19 cellular contexts compared by ENCODE assay signal in genomic region chr2:70380621-70381020, GRCh38.
DNase-seq lines count a peak whose midpoint lies in the region; ATAC-seq and TF ChIP-seq lines count a peak whose summit lies in the region.
"Had no signal": no experiment of that assay in that cellular context is flagged by ENCODE, and none has a peak within 500 bp of the region (broad histone marks: within the 10 kb centered on the region; RNA-seq: fewer than 3 reads in every experiment).

No MANE protein-coding gene starts in this region.

- RAD21 ChIA-PET in HCT116 (lab: Charles Lee; ENCODE audit: low non-redundant PET in 1 of 2, low total read pairs in 2 of 2, uncharacterized antibody in 2 of 2, unreplicated experiment in 2 of 2), result no interaction called here

- H4K20me1 ChIP-seq in GM23248 (ENCODE audit: insufficient read depth), result no peaks in the 10 kb centered on the region
- no peaks in the 10 kb centered on the region for H4K20me1 ChIP-seq in HCT116 (ENCODE audit: insufficient read depth)
- H4K20me1 ChIP-seq in PC-9 (ENCODE audit: insufficient read depth), result no peaks in the 10 kb centered on the region

- H2AFZ ChIP-seq in GM23248, result peak overlapping the region; percentile 37
- peak overlapping the region; percentile 79 for H2AFZ ChIP-seq in HCT116 (ENCODE audit: low read depth, low read length, poor library complexity, severe bottlenecking)
- H2AFZ ChIP-seq in PC-9, result no peak overlapping the region

- no peaks in the 10 kb centered on the region for H3K9me3 ChIP-seq in GM23248 (ENCODE audit: low read depth)
- H3K9me3 ChIP-seq in HCT116 (ENCODE audit: control insufficient read depth in 1 of 2, insufficient read depth in 1 of 2, low read depth in 1 of 2, low read length in 2 of 2), result no peaks in the 10 kb centered on the region
- no peaks in the 10 kb centered on the region for H3K9me3 ChIP-seq in PC-9 (ENCODE audit: insufficient read depth, low read depth)
- no peaks in the 10 kb centered on the region for H3K9me3 ChIP-seq in right atrium auricular region
- no peaks in the 10 kb centered on the region for H3K9me3 ChIP-seq in mucosa of descending colon
- H3K9me3 ChIP-seq: BE2C had no signal

- H3K9me2 ChIP-seq in GM23248 (ENCODE audit: insufficient read depth), result no peaks in the 10 kb centered on the region
- no peaks in the 10 kb centered on the region for H3K9me2 ChIP-seq in HCT116 (ENCODE audit: insufficient read depth)
- no peaks in the 10 kb centered on the region for H3K9me2 ChIP-seq in PC-9 (ENCODE audit: insufficient read depth)

- BruUV-seq in HCT116 (replicated peaks; lab: Mats Ljungman, UMichigan) (no TSS peak), PC-9 (replicated peaks; lab: Mats Ljungman, UMichigan) (no TSS peak)

- H3K79me2 ChIP-seq in GM23248 (ENCODE audit: insufficient read depth) (no peaks in the 10 kb centered on the region), HCT116 (ENCODE audit: insufficient read depth, low read length) (no peaks in the 10 kb centered on the region), PC-9 (ENCODE audit: low read depth) (no peaks in the 10 kb centered on the region)

- H3K27me3 ChIP-seq in GM23248 (replicated peaks; ENCODE audit: insufficient read depth) (no peaks in the 10 kb centered on the region), HCT116 (ENCODE audit: insufficient read depth, low read length) (no peaks in the 10 kb centered on the region), PC-9 (ENCODE audit: insufficient read depth, low read depth) (no peaks in the 10 kb centered on the region), right atrium auricular region (no peaks in the 10 kb centered on the region)
- H3K27me3 ChIP-seq: BE2C had no signal

- peak overlapping the region; percentile 88 for H3K27ac ChIP-seq in GM23248
- H3K27ac ChIP-seq in HCT116 (ENCODE audit: low read depth, low read length), result no peak overlapping the region
- H3K27ac ChIP-seq in PC-9, result peak overlapping the region; percentile 98
- H3K27ac ChIP-seq in right atrium auricular region, result no peak overlapping the region

- POLR2A ChIA-PET in HCT116 (lab: Charles Lee), result no interaction called here
- POLR2A ChIA-PET in PC-9 (lab: Charles Lee; ENCODE audit: unreplicated experiment), result no interaction called here

- peaks cover 21% of the 10 kb centered on the region for H3F3A ChIP-seq in GM23248 (ENCODE audit: insufficient read depth)
- H3F3A ChIP-seq in PC-9 (ENCODE audit: insufficient read depth, low read depth), result peaks cover 41% of the 10 kb centered on the region

- H3K36me3 ChIP-seq in GM23248 (ENCODE audit: low read depth) (no peaks in the 10 kb centered on the region), HCT116 (ENCODE audit: control insufficient read depth in 1 of 2, insufficient read depth in 2 of 2, low read length in 2 of 2) (no peaks in the 10 kb centered on the region), PC-9 (ENCODE audit: low read depth) (peaks cover under 1% of the 10 kb centered on the region; the same call in 1 of the 2 replicates), right atrium auricular region (no peaks in the 10 kb centered on the region), mucosa of descending colon (ENCODE audit: low read depth) (no peaks in the 10 kb centered on the region)
- H3K36me3 ChIP-seq: BE2C had no signal

- peaks cover 21% of the 10 kb centered on the region for H3K4me1 ChIP-seq in GM23248 (ENCODE audit: insufficient read depth)
- peaks cover 0 to 23% of the 10 kb centered on the region in 2 experiments; a peak in 2 of 4 replicates for H3K4me1 ChIP-seq in HCT116 (ENCODE audit: control insufficient read depth in 1 of 2, insufficient read depth in 2 of 2, low read length in 2 of 2)
- H3K4me1 ChIP-seq in PC-9 (replicated peaks; ENCODE audit: insufficient read depth), result peaks cover 33% of the 10 kb centered on the region
- no peaks in the 10 kb centered on the region for H3K4me1 ChIP-seq in right atrium auricular region
- no peaks in the 10 kb centered on the region for H3K4me1 ChIP-seq in mucosa of descending colon (ENCODE audit: low read depth)
- H3K4me1 ChIP-seq: BE2C had no signal

- no peak for TF ChIP-seq POLR2A in HCT116 (IDR thresholded peaks at IDR 0.05; ENCODE audit: borderline replicate concordance, extremely low read depth, insufficient read depth, insufficient read length)

- peak overlapping the region; percentile 71 for H3K4me2 ChIP-seq in GM23248 (ENCODE audit: unreplicated experiment)
- no peak overlapping the region for H3K4me2 ChIP-seq in HCT116 (ENCODE audit: low read length)
- H3K4me2 ChIP-seq in PC-9, result peak overlapping the region; percentile 71

- CTCF ChIA-PET in HCT116 (lab: Charles Lee) (no interaction called here), PC-9 (lab: Charles Lee) (no interaction called here)

- 0 out of 2 replicates have a peak overlapping the region, but pooled peaks have one; percentile 40 for H3K4me3 ChIP-seq in GM23248
- H3K4me3 ChIP-seq in HCT116 (replicated peaks in 1 of 2; ENCODE audit: low read depth in 1 of 2, low read length in 2 of 2), result no peak overlapping the region
- no peak overlapping the region for H3K4me3 ChIP-seq in PC-9
- no peak overlapping the region for H3K4me3 ChIP-seq in right atrium auricular region
- no peak overlapping the region for H3K4me3 ChIP-seq in mucosa of descending colon

- WGBS in GM23248 (ENCODE audit: low coverage in 1 of 2, low lambda C conversion rate in 2 of 2, missing lambda C conversion rate in 2 of 2), 2 experiments, result 60 to 67% methylated on average over 4 of the region's 4 CpGs

- no peak for DNase-seq in GM23248
- no peak for DNase-seq in HCT116 (ENCODE audit: low read depth, low spot score)
- no peak for DNase-seq in PC-9
- DNase-seq in NCI-H748 treated with DMSO at 0.1 percent for 48 hours (lab: John Stamatoyannopoulos, UW), result no peak
- no peak for DNase-seq in right atrium auricular region (ENCODE audit: low spot score)
- DNase-seq in NCI-H2227 (lab: John Stamatoyannopoulos, UW; ENCODE audit: unreplicated experiment), result no peak
- no peak for DNase-seq in mucosa of descending colon
- DNase-seq: BE2C; CD4-positive, CD25-positive, alpha-beta regulatory T cell; DMS153; DND-41; Karpas-422; NCI-H2029; NCI-H2227 treated with DMSO at 0.1 percent for 48 hours; NCI-H526 treated with DMSO at 0.1 percent for 48 hours; RPMI8226; SHP77 had no signal

- H3K9ac ChIP-seq in GM23248 (no peak overlapping the region), HCT116 (ENCODE audit: low read length) (no peak overlapping the region)

- ATAC-seq in HCT116 (no peak), esophagus mucosa (peak; percentile 24), mucosa of descending colon (no peak)
- ATAC-seq: HepG2 had no signal

- no peak for TF ChIP-seq RAD21 in HCT116 (IDR thresholded peaks at IDR 0.05; ENCODE audit: low read depth)

- in situ Hi-C loops in GM23248 (cut with MboI), result no loop called here

- no peak for TF ChIP-seq CTCF in HCT116 (IDR thresholded peaks at IDR 0.05 in 2 of 3, conservative IDR thresholded peaks at IDR 0.05 in 1 of 3; ENCODE audit: borderline replicate concordance in 1 of 3, insufficient read depth in 1 of 3, low read depth in 2 of 3, low read length in 2 of 3)
- no peak for TF ChIP-seq CTCF in PC-9 (conservative IDR thresholded peaks at IDR 0.05)
- TF ChIP-seq CTCF in right atrium auricular region (IDR thresholded peaks at IDR 0.05), result no peak
- TF ChIP-seq CTCF in mucosa of descending colon (IDR thresholded peaks at IDR 0.05), result no peak

- intact Hi-C loops in HCT116 (cut with micrococcal nuclease), result no loop called here
- intact Hi-C loops in PC-9 (cut with micrococcal nuclease; ENCODE audit: unreplicated experiment), result loop anchor here (5.0 to 10.0 kb wide), 2 partner anchors 144 to 172 kb away; partner anchors contain the start of gene TGFA
- intact Hi-C loops in mucosa of descending colon (cut with DNase I, micrococcal nuclease), result no loop called here

TF ChIP-seq in HCT116, 20 proteins besides CTCF, POLR2A, EP300 and RAD21:
- no peak for TF ChIP-seq YY1 (IDR thresholded peaks at IDR 0.05; ENCODE audit: extremely low read depth, insufficient replicate concordance, low read depth, low read length)
- TF ChIP-seq CBX3 (IDR thresholded peaks at IDR 0.05; ENCODE audit: low read depth), result no peak
- no peak for TF ChIP-seq REST (IDR thresholded peaks at IDR 0.05; ENCODE audit: low read depth)
- TF ChIP-seq FOSL1 (IDR thresholded peaks at IDR 0.05; ENCODE audit: low read depth), result no peak
- TF ChIP-seq SP1 (IDR thresholded peaks at IDR 0.05; ENCODE audit: low read depth), result no peak
- no peak for TF ChIP-seq EZH2phosphoT487 (IDR thresholded peaks at IDR 0.05; ENCODE audit: borderline replicate concordance)
- no peak for TF ChIP-seq ATF3 (IDR thresholded peaks at IDR 0.05)
- TF ChIP-seq EZH2 (IDR thresholded peaks at IDR 0.05), result no peak
TF ChIP-seq in HCT116: peak in this region for 0.

Comparison
In these comparisons a context has a peak if more than half of its experiments do, and no peak if none do; other contexts are left out.
1. H3K27ac ChIP-seq: peak in GM23248 (single experiment) and PC-9 (single experiment); none in HCT116 (single experiment) and right atrium auricular region (0 of 2).